Comparison of ENCODE assay signal across 8 cellular contexts in the genomic region with DNA sequence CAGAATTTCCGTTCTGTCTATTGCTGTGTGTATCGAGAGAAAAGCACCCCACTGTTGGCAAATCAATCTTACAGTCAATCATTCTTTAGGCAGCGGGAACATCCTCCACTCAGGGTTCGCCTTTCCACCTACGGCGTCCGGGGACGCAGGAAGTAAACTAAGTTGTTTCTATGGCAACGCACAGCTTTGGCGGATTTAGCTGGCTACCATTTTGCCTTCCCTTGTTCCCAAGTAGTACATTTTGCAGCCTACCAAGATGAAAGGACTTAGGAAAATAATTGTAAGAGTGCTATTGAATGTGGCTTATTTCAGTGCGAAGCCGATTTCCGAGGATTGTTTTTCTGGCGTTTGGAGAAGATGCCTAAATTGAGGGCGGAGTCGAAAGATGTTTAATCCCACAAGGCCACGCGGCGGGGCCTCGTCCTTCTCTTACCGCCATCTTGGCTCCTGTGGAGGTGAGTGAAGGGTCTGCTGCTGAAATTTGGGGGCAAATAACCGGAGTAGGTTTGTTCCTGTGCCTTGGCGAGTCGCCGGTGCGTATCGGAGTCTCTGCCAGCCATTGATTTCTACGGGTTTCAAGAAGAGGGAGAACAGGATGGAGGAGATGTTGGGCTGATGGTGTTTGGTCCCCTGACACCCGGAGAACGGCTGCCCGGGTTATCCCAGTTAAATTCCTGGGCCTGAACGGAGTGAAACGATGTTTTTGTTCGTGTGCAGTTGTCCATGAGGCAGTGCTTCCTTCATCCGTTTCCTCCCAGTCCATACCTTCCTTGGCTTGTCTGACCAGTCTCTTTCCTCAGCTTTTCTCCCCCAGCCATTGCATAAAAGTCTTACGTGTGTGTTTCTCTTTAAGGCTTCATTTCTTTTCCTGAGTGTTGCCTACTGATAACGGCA. TPM values are rescaled to one million over a fixed set of nuclear protein-coding genes. Genes with fewer than 3 reads are reported as not detected.
A peak's percentile ranks its signal among the peaks of the same experiment; 100 is the strongest.
DNase-seq lines count a peak whose midpoint lies in the region; ATAC-seq, FAIRE-seq and TF ChIP-seq lines count a peak whose summit lies in the region.

Gene RPL35A, plus strand, starts transcription at position 424 of the 894 bp plus-strand sequence. CDS start 778 bp downstream, outside the sequence.

- peaks cover 51% of the 10 kb centered on the region for H3K79me2 ChIP-seq in mammary epithelial cell (ENCODE audit: insufficient read depth, low read length)

- H3K27ac ChIP-seq in WERI-Rb-1: peak within 1 kb of the TSS; percentile 91
- peak within 1 kb of the TSS; percentile 95 for H3K27ac ChIP-seq in mammary epithelial cell (ENCODE audit: insufficient read depth, low read depth, low read length)
- H3K27ac ChIP-seq in small intestine (ENCODE audit: low read depth in 1 of 2, low read length in 1 of 2): peak within 1 kb of the TSS; percentile 88 to 95

- H3K4me2 ChIP-seq in mammary epithelial cell (ENCODE audit: insufficient read depth, low read depth, low read length): peak within 1 kb of the TSS; percentile 71

- peak within 1 kb of the TSS; percentile 79 for H2AFZ ChIP-seq in mammary epithelial cell (ENCODE audit: low read depth, low read length)

- H3K36me3 ChIP-seq in WERI-Rb-1 (peaks cover 32% of the 10 kb centered on the region), mammary epithelial cell (ENCODE audit: insufficient read depth, low read length) (peaks cover 32% of the 10 kb centered on the region), small intestine (ENCODE audit: control insufficient read depth in 2 of 2, insufficient read depth in 2 of 2, low read length in 2 of 2) (peaks cover 11 to 14% of the 10 kb centered on the region in 2 donors)

- H3K27me3 ChIP-seq in WERI-Rb-1 (ENCODE audit: insufficient read depth, low read depth, severe bottlenecking) (no peaks in the 10 kb centered on the region), mammary epithelial cell (ENCODE audit: insufficient read depth, low read length) (no peaks in the 10 kb centered on the region), small intestine (ENCODE audit: control insufficient read depth in 2 of 2, insufficient read depth in 2 of 2, low read length in 2 of 2) (no peaks in the 10 kb centered on the region)

- H3K4me3 ChIP-seq in WERI-Rb-1 (ENCODE audit: low read depth, low read length) (peak within 1 kb of the TSS; percentile 80), mammary epithelial cell (replicated peaks in 1 of 3; ENCODE audit: insufficient read depth in 1 of 3, low read depth in 2 of 3, low read length in 3 of 3) (peak within 1 kb of the TSS; percentile 58 to 95 (median 74)), small intestine (ENCODE audit: low read depth in 1 of 2, low read length in 2 of 2) (peak within 1 kb of the TSS; percentile 58 to 64)

- TF ChIP-seq CTCF in WERI-Rb-1 (IDR thresholded peaks at IDR 0.05; ENCODE audit: low read depth, low read length) (no peak), mammary epithelial cell (conservative IDR thresholded peaks at IDR 0.05 in 1 of 2, IDR thresholded peaks at IDR 0.05 in 1 of 2; ENCODE audit: extremely low read depth in 1 of 2, insufficient read depth in 1 of 2, low read depth in 1 of 2, low read length in 2 of 2) (no peak)

- CTCF ChIA-PET in mammary epithelial cell (lab: Charles Lee; ENCODE audit: low non-redundant PET): interaction anchor here (0.6 kb wide), 1 partner anchor 44 kb away, joined by 4 read pairs; no protein-coding TSS in a partner anchor

- H4K20me1 ChIP-seq in mammary epithelial cell (ENCODE audit: insufficient read depth, low read length): no peaks in the 10 kb centered on the region

- intact Hi-C loops in mammary epithelial cell (cut with micrococcal nuclease): loop anchor here (1.0 kb wide), 1 partner anchor 8 kb away; no protein-coding TSS in a partner anchor

- H3K9me3 ChIP-seq in WERI-Rb-1 (ENCODE audit: severe bottlenecking): no peaks in the 10 kb centered on the region
- no peaks in the 10 kb centered on the region for H3K9me3 ChIP-seq in mammary epithelial cell (replicated peaks; ENCODE audit: insufficient read depth, low read length)
- H3K9me3 ChIP-seq in small intestine (ENCODE audit: control insufficient read depth, low read depth): no peaks in the 10 kb centered on the region

- peak; percentile 95 for DNase-seq in ACHN
- DNase-seq in NCI-H2227 (lab: John Stamatoyannopoulos, UW; ENCODE audit: unreplicated experiment): peak; percentile 99
- peak; percentile 66 for DNase-seq in WERI-Rb-1
- peak; percentile 93 for DNase-seq in mammary epithelial cell
- DNase-seq in iPS-NIHi11 (ENCODE audit: low spot score): peak; percentile 84
- peak; percentile 92 for DNase-seq in small intestine

- dilution Hi-C loops in mammary epithelial cell (cut with HindIII; ENCODE audit: low sequenced_read_pairs): no loop called here

- ATAC-seq in GM18873 (IDR thresholded peaks at IDR 0.05; ENCODE audit: low FRiP score, unreplicated experiment) (peak; percentile 88), HG03139 (IDR thresholded peaks at IDR 0.05; ENCODE audit: unreplicated experiment) (peak; percentile 86)

- WGBS in mammary epithelial cell (ENCODE audit: low coverage, missing lambda C conversion rate): 1% methylated on average over 32 of the region's 37 CpGs
- 0 to 1% (median 0%) methylated on average over 37 of the region's 37 CpGs for WGBS in small intestine, 3 donors

- BruUV-seq in mammary epithelial cell (replicated peaks; lab: Mats Ljungman, UMichigan): TSS peak; percentile 68

- in situ Hi-C loops in ACHN (cut with HindIII; ENCODE audit: low pct_ligation_motif_present, low pct_unique_long_range_greater_than_20kb, low sequenced_read_pairs): no loop called here
- in situ Hi-C loops in mammary epithelial cell (cut with MboI; ENCODE audit: low sequenced_read_pairs in 2 of 2): no loop called here

- peak within 1 kb of the TSS; percentile 100 for H3K9ac ChIP-seq in mammary epithelial cell (ENCODE audit: insufficient read depth, low read length)

- FAIRE-seq in small intestine (lab: Jason Lieb, UNC): no peak

- H3K4me1 ChIP-seq in mammary epithelial cell (ENCODE audit: insufficient read depth, low read length) (peaks cover 14% of the 10 kb centered on the region), small intestine (ENCODE audit: control insufficient read depth in 2 of 2, insufficient read depth in 1 of 2, low read depth in 1 of 2, low read length in 1 of 2) (peaks cover 0 to 8% of the 10 kb centered on the region in 2 donors)

RNA-seq across cellular contexts. Expression of gene RPL35A, which starts in this region (rescaled TPM):
- 100 to 1,000 TPM; 318 to 928 TPM for total RNA-seq in mammary epithelial cell
- polyA plus RNA-seq in mammary epithelial cell: 625 TPM
- 180 TPM for polyA minus RNA-seq in mammary epithelial cell
- polyA plus RNA-seq in small intestine: 1,000 to 10,000 TPM; 1,252 to 2,127 (median 1,750) TPM

Comparison
In these comparisons a context has a peak if more than half of its experiments do, and no peak if none do; other contexts are left out.
1. Peak in every context shown above with its lines: DNase-seq, ATAC-seq, H3K4me3 ChIP-seq and H3K27ac ChIP-seq.